8 cellular contexts compared by ENCODE assay signal in the genomic region with DNA sequence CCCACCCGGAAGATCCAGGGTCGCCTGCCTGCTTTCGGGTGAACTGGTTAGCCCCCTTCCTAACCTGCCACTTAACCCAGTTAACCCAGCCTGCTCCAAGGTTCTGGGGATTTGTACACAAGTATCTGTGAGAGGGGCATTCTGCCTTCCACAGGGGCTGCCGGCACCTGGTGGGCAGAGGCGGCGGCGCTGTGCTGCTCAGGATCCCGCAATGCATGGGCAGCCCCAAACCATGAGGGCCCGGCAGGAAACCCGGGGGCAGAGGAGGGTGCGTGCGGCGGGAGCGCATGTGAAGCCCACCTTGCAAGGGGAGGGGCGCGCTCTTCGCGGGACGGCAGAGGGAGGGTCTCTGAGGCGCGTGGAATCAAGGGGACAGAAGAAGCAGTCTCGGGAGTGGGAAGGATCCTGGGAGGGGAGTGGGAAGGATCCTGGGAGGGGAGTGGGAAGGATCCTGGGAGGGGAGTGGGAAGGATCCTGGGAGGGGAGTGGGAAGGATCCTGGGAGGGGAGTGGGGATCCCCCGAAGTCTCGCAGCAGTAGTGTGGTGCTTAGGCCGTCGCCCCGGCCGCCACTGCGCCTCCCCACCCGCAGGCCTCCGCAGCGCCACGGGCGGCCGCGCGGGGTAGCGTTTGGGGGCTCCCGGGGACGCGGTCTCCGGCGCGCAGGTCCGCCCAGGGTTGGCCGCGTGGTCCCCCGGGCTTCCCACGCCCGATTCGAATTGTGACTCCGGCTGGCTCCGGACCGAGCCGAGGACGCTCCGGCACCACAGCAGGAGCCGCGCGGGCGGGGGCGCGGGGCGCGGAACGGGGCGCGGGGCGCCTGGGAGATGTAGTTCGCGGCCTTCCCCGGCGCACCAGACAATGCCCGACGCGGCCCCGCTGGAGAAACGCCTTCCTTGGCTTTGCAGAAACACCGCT. TPM values are rescaled to one million over a fixed set of nuclear protein-coding genes. Genes with fewer than 3 reads are reported as not detected.
DNase-seq lines count a peak whose midpoint lies in the region; ATAC-seq, FAIRE-seq and TF ChIP-seq lines count a peak whose summit lies in the region.

No MANE protein-coding gene starts in this region.

- H3K27me3 Mint-ChIP-seq in WTC11 (ENCODE audit: low read depth) = peaks cover 70% of the 10 kb centered on the region

- H3K9ac ChIP-seq in keratinocyte (ENCODE audit: control insufficient read depth, extremely low read depth, insufficient read depth, low read length) = peak overlapping the region; percentile 47

- no peaks in the 10 kb centered on the region for H4K20me1 ChIP-seq in keratinocyte (ENCODE audit: control insufficient read depth, extremely low read depth, insufficient read depth, low read length)

- H3K36me3 ChIP-seq in keratinocyte (ENCODE audit: control insufficient read depth in 2 of 2, extremely low read depth in 1 of 2, insufficient read depth in 2 of 2, low read length in 2 of 2) = no peaks in the 10 kb centered on the region

- peak overlapping the region; percentile 56 for H3K4me2 ChIP-seq in keratinocyte (ENCODE audit: control insufficient read depth, extremely low read depth, insufficient read depth, low read depth, low read length)

- peak; percentile 32 for DNase-seq in NAMALWA (ENCODE audit: low spot score)
- peak; percentile 75 for DNase-seq in WTC11 (ENCODE audit: low spot score)
- peak in 55 of 61 donors; percentile 30 to 84 (median 64) for DNase-seq in caudate nucleus (lab: John Stamatoyannopoulos, UW)
- no peak for DNase-seq in keratinocyte (ENCODE audit: low read depth, low spot score)
- peak; percentile 18 for DNase-seq in smooth muscle cell of the brain vasculature (ENCODE audit: low read depth, low spot score)
- DNase-seq in RCC 7860 (ENCODE audit: low spot score) = no peak

- peak overlapping the region; percentile 17 for H3K27ac ChIP-seq in C4-2B
- peak overlapping the region; percentile 16 for H3K27ac ChIP-seq in caudate nucleus (ENCODE audit: low read depth, low read length)
- no peak overlapping the region for H3K27ac ChIP-seq in keratinocyte (ENCODE audit: control insufficient read depth, insufficient read depth, low read length)

- peak overlapping the region; percentile 60 for H2AFZ ChIP-seq in keratinocyte (ENCODE audit: control insufficient read depth, low read length)

- peaks cover 4% of the 10 kb centered on the region for H3K4me1 ChIP-seq in keratinocyte (ENCODE audit: control insufficient read depth, extremely low read depth, insufficient read depth, low read length)

- H3K9me1 ChIP-seq in keratinocyte (ENCODE audit: control insufficient read depth, extremely low read depth, insufficient read depth, low read length) = no peaks in the 10 kb centered on the region

- dilution Hi-C loops in keratinocyte (cut with MboI; ENCODE audit: extremely low pct_ligation_motif_present, low sequenced_read_pairs) = no loop called here

- H3K27me3 ChIP-seq in keratinocyte (ENCODE audit: control insufficient read depth, extremely low read depth, insufficient read depth, low read length) = peaks cover 19% of the 10 kb centered on the region

- peaks cover 11% of the 10 kb centered on the region for H3K36me3 Mint-ChIP-seq in WTC11

- peak overlapping the region; percentile 29 to 53 (median 43) for H3K4me3 ChIP-seq in keratinocyte (ENCODE audit: control insufficient read depth in 2 of 3, extremely low read depth in 1 of 3, insufficient read depth in 2 of 3, low read depth in 1 of 3, low read length in 3 of 3)

- POLR2A ChIA-PET in WTC11 (lab: Charles Lee) = no interaction called here

- peak; percentile 79 for TF ChIP-seq CTCF in C4-2B (conservative IDR thresholded peaks at IDR 0.05)
- TF ChIP-seq CTCF in WTC11 (IDR thresholded peaks at IDR 0.05) = peak; percentile 36; the same call in 1 of the 2 replicates
- TF ChIP-seq CTCF in keratinocyte (optimal IDR thresholded peaks at IDR 0.05 in 1 of 3, IDR thresholded peaks at IDR 0.05 in 1 of 3, conservative IDR thresholded peaks at IDR 0.05 in 1 of 3; ENCODE audit: extremely low read depth in 1 of 3, insufficient read depth in 2 of 3, low read length in 3 of 3) = peak; percentile 39 to 64 (median 58)

- CTCF ChIA-PET in WTC11 (lab: Charles Lee) = interaction anchor here (0.6 to 1.0 kb wide), 3 partner anchors 66 to 69 kb away, joined by 3 to 4 read pairs (median 3); no protein-coding TSS in a partner anchor

- H3K4me3 Mint-ChIP-seq in WTC11 = peak overlapping the region; percentile 68

- H3K79me2 ChIP-seq in keratinocyte (ENCODE audit: control insufficient read depth, insufficient read depth, low read length) = no peaks in the 10 kb centered on the region

- H3K9me3 ChIP-seq in keratinocyte (ENCODE audit: control insufficient read depth, low read depth, low read length) = no peaks in the 10 kb centered on the region

- no peak for FAIRE-seq in keratinocyte (lab: Jason Lieb, UNC)
- FAIRE-seq in RCC 7860 (lab: Jason Lieb, UNC) = no peak

- ATAC-seq in GM19467 (IDR thresholded peaks at IDR 0.05; ENCODE audit: unreplicated experiment) (peak; percentile 41), WTC11 (peak; percentile 52)

- H3K9me3 Mint-ChIP-seq in WTC11 = no peaks in the 10 kb centered on the region

- peaks cover 11% of the 10 kb centered on the region for H3K4me1 Mint-ChIP-seq in WTC11

- H3K27ac Mint-ChIP-seq in WTC11 = no peak overlapping the region

TF ChIP-seq in WTC11, 78 proteins besides CTCF, POLR2A, EP300 and RAD21 (continues in another document):
- TF ChIP-seq SP1 (CRISPR knock-in tag; conservative IDR thresholded peaks at IDR 0.05) = peak; percentile 62; the same call in 1 of the 2 replicates
- TF ChIP-seq, protein P1, sequence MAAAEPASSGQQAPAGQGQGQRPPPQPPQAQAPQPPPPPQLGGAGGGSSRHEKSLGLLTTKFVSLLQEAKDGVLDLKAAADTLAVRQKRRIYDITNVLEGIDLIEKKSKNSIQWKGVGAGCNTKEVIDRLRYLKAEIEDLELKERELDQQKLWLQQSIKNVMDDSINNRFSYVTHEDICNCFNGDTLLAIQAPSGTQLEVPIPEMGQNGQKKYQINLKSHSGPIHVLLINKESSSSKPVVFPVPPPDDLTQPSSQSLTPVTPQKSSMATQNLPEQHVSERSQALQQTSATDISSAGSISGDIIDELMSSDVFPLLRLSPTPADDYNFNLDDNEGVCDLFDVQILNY (CRISPR knock-in tag; IDR thresholded peaks at IDR 0.05) = peak; percentile 61; the same call in 1 of the 2 replicates
- TF ChIP-seq, protein P2, sequence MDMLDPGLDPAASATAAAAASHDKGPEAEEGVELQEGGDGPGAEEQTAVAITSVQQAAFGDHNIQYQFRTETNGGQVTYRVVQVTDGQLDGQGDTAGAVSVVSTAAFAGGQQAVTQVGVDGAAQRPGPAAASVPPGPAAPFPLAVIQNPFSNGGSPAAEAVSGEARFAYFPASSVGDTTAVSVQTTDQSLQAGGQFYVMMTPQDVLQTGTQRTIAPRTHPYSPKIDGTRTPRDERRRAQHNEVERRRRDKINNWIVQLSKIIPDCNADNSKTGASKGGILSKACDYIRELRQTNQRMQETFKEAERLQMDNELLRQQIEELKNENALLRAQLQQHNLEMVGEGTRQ (CRISPR knock-in tag; IDR thresholded peaks at IDR 0.05) = no peak

RNA-seq across cellular contexts. Expression of gene MTA1, which starts 4.9 kb away (rescaled TPM):
- 248 to 279 TPM (median 251 TPM) in 3 replicates for total RNA-seq in WTC11 (2021)
- polyA plus RNA-seq in keratinocyte = 33.6 to 50.0 TPM (median 49.2 TPM) in 3 replicates
- polyA plus RNA-seq in keratinocyte (2011; ENCODE audit: low read depth) = 12.2 TPM
- 23.2 and 41.5 TPM in 2 replicates for polyA plus RNA-seq in keratinocyte (2011; cell fraction: cytosol; rRNA removed)
- 122 and 149 TPM in 2 replicates for polyA plus RNA-seq in keratinocyte (2011; cell fraction: nucleus; rRNA removed)
- 29.4 and 50.2 TPM in 2 replicates for polyA plus RNA-seq in keratinocyte (2012; ENCODE audit: low replicate concordance)
- 27.7 to 79.2 TPM (median 35.9 TPM) in 3 replicates for polyA minus RNA-seq in keratinocyte
- 90.4 TPM for polyA minus RNA-seq in keratinocyte (2011; cell fraction: cytosol; rRNA and poly(A)+ RNA removed)
- 59.6 and 63.2 TPM in 2 replicates for polyA minus RNA-seq in keratinocyte (2011; cell fraction: nucleus; rRNA and poly(A)+ RNA removed)

RNA-seq across cellular contexts. Expression of gene TEX22, which starts 16.4 kb away (rescaled TPM):
- 0.55 to 2.2 TPM (median 0.87 TPM) in 3 replicates for total RNA-seq in WTC11 (2021)
- 0.03 to 0.09 TPM in 2 of 3 replicates, not detected in the other for polyA plus RNA-seq in keratinocyte
- polyA plus RNA-seq in keratinocyte (2011; ENCODE audit: low read depth) = not detected
- polyA plus RNA-seq in keratinocyte (2011; cell fraction: cytosol; rRNA removed) = 0.05 TPM in 1 of 2 replicates, not detected in the other
- polyA plus RNA-seq in keratinocyte (2011; cell fraction: nucleus; rRNA removed) = 0.05 and 0.29 TPM in 2 replicates
- 0.10 and 0.23 TPM in 2 replicates for polyA plus RNA-seq in keratinocyte (2012; ENCODE audit: low replicate concordance)
- not detected in 3 replicates for polyA minus RNA-seq in keratinocyte
- not detected for polyA minus RNA-seq in keratinocyte (2011; cell fraction: cytosol; rRNA and poly(A)+ RNA removed)
- polyA minus RNA-seq in keratinocyte (2011; cell fraction: nucleus; rRNA and poly(A)+ RNA removed) = 0.21 TPM in 1 of 2 replicates, not detected in the other

RNA-seq across cellular contexts. Expression of gene CRIP2, which starts 59.9 kb away (rescaled TPM):
- 4.6 to 5.4 TPM (median 5.0 TPM) in 3 replicates for total RNA-seq in WTC11 (2021)
- polyA plus RNA-seq in keratinocyte = 4.8 to 12.7 TPM (median 5.7 TPM) in 3 replicates
- polyA plus RNA-seq in keratinocyte (2011; ENCODE audit: low read depth) = 0.61 TPM
- polyA plus RNA-seq in keratinocyte (2011; cell fraction: cytosol; rRNA removed) = 3.7 and 13.9 TPM in 2 replicates
- polyA plus RNA-seq in keratinocyte (2011; cell fraction: nucleus; rRNA removed) = 5.7 and 7.8 TPM in 2 replicates
- polyA plus RNA-seq in keratinocyte (2012; ENCODE audit: low replicate concordance) = 6.0 and 8.3 TPM in 2 replicates
- polyA minus RNA-seq in keratinocyte = 1.2 to 5.3 TPM (median 3.8 TPM) in 3 replicates
- 18.0 TPM for polyA minus RNA-seq in keratinocyte (2011; cell fraction: cytosol; rRNA and poly(A)+ RNA removed)
- polyA minus RNA-seq in keratinocyte (2011; cell fraction: nucleus; rRNA and poly(A)+ RNA removed) = 1.6 and 3.7 TPM in 2 replicates

Comparison
In these comparisons a context has a peak if more than half of its experiments do, and no peak if none do; other contexts are left out.
1. DNase-seq: peak in NAMALWA (single experiment), WTC11 (single experiment), caudate nucleus (55 of 61) and smooth muscle cell of the brain vasculature (single experiment); none in keratinocyte (single experiment) and RCC 7860 (single experiment).
2. Peak in every context shown above with its lines, with median percentiles within 50 percentile points of each other: CTCF ChIP-seq.